ENCODE assay signal across 26 cellular contexts in genomic region chr11:19821412-19821875, GRCh38.
DNase-seq lines count a peak whose midpoint lies in the region; ATAC-seq, FAIRE-seq and TF ChIP-seq lines count a peak whose summit lies in the region.
"Had no signal": no experiment of that assay in that cellular context is flagged by ENCODE, and none has a peak within 500 bp of the region (broad histone marks: within the 10 kb centered on the region; RNA-seq: fewer than 3 reads in every experiment).

No MANE protein-coding gene starts in this region.

- FAIRE-seq in H1 (lab: Jason Lieb, UNC), result no peak
- FAIRE-seq: A204.1, GM12891, GM18507 had no signal

- no peak overlapping the region for H3K4me2 ChIP-seq in H1 (ENCODE audit: insufficient read depth in 1 of 2, low read depth in 2 of 2, low read length in 2 of 2)

- peak overlapping the region; percentile 73; the same call in 1 of the 2 replicates for H2BK12ac ChIP-seq in H1 (ENCODE audit: low read depth, low read length)

- H3K27me3 ChIP-seq in H1 (replicated peaks in 1 of 4; ENCODE audit: control insufficient read depth in 3 of 4, extremely low read depth in 1 of 4, insufficient read depth in 3 of 4, low read length in 3 of 4) (no peaks in the 10 kb centered on the region), right lobe of liver (no peaks in the 10 kb centered on the region), upper lobe of right lung (no peaks in the 10 kb centered on the region)
- H3K27me3 ChIP-seq: BLaER1 treated with 17β-estradiol and CSF1 and Interleukin-3, amounts not matched to agents 10 nM and 100 nM; SJCRH30 had no signal

- peak overlapping the region; percentile 66; the same call in 1 of the 2 replicates for H2BK15ac ChIP-seq in H1 (ENCODE audit: low read length)

- H3K9me3 Mint-ChIP-seq in activated naive CD8-positive, alpha-beta T cell treated with anti-CD3 and anti-CD28 coated beads, Interleukin-2, amount 50 U/mL, for 24 hours, result no peaks in the 10 kb centered on the region
- H3K9me3 Mint-ChIP-seq in activated naive CD8-positive, alpha-beta T cell treated with anti-CD3 and anti-CD28 coated beads for 36 hours, result no peaks in the 10 kb centered on the region
- H3K9me3 Mint-ChIP-seq: CD8-positive, alpha-beta memory T cell had no signal

- peaks cover 0 to 70% of the 10 kb centered on the region in 2 experiments; a peak in 3 of 4 replicates for H3K79me2 ChIP-seq in H1 (ENCODE audit: control insufficient read depth in 1 of 2, insufficient read depth in 2 of 2, low read length in 2 of 2)

- H3K4me3 ChIP-seq in H1 (ENCODE audit: extremely low read depth in 1 of 4, insufficient read depth in 2 of 4, low read depth in 3 of 4, low read length in 4 of 4) (no peak overlapping the region), right lobe of liver (no peak overlapping the region), upper lobe of right lung (no peak overlapping the region)
- H3K4me3 ChIP-seq: BLaER1 treated with 17β-estradiol and CSF1 and Interleukin-3, amounts not matched to agents 10 nM and 100 nM; GM23248; SJCRH30 had no signal

- H3K4me3 Mint-ChIP-seq in activated naive CD8-positive, alpha-beta T cell treated with anti-CD3 and anti-CD28 coated beads, Interleukin-2, amount 50 U/mL, for 24 hours, result no peak overlapping the region
- no peak overlapping the region for H3K4me3 Mint-ChIP-seq in activated naive CD8-positive, alpha-beta T cell treated with anti-CD3 and anti-CD28 coated beads for 36 hours
- H3K4me3 Mint-ChIP-seq: CD8-positive, alpha-beta memory T cell had no signal

- H4K8ac ChIP-seq in H1 (ENCODE audit: extremely low read depth, insufficient read depth, low read length), result no peak overlapping the region

- H2BK20ac ChIP-seq in H1 (ENCODE audit: low read length), result peak overlapping the region; percentile 29; the same call in 1 of the 2 replicates

- no peak for TF ChIP-seq POLR2A in H1 (IDR thresholded peaks at IDR 0.05; ENCODE audit: control extremely low read depth in 1 of 2, low read depth in 2 of 2, low read length in 2 of 2)
- TF ChIP-seq POLR2A in right lobe of liver (IDR thresholded peaks at IDR 0.05), result no peak

- no peak overlapping the region for H3K23ac ChIP-seq in H1 (ENCODE audit: insufficient read length)

- no peak for TF ChIP-seq EP300 in H1 (IDR thresholded peaks at IDR 0.05; ENCODE audit: borderline replicate concordance in 1 of 2, low read depth in 2 of 2, low read length in 2 of 2)

- no peak overlapping the region; a peak in 1 of 7 replicates for H3K9ac ChIP-seq in H1 (replicated peaks in 1 of 4; ENCODE audit: extremely low read depth in 1 of 4, low read depth in 3 of 4, low read length in 3 of 4)
- H3K9ac ChIP-seq: BLaER1 treated with 17β-estradiol and CSF1 and Interleukin-3, amounts not matched to agents 10 nM and 100 nM; GM23248 had no signal

- H3K27ac ChIP-seq in H1 (ENCODE audit: low read depth, low read length) (peak overlapping the region; percentile 57), right lobe of liver (peak overlapping the region in 2 of 3 donors; percentile 43 to 66), upper lobe of right lung (no peak overlapping the region)
- H3K27ac ChIP-seq: BLaER1 treated with 17β-estradiol and CSF1 and Interleukin-3, amounts not matched to agents 10 nM and 100 nM; GM23248; RWPE1; SJCRH30 had no signal

- peaks cover 0 to 4% (median 2%) of the 10 kb centered on the region in 4 experiments; a peak in 1 of 8 replicates for H3K36me3 ChIP-seq in H1 (ENCODE audit: control insufficient read depth in 2 of 4, insufficient read depth in 4 of 4, low read length in 3 of 4)
- no peaks in the 10 kb centered on the region for H3K36me3 ChIP-seq in right lobe of liver
- H3K36me3 ChIP-seq in upper lobe of right lung, result no peaks in the 10 kb centered on the region
- H3K36me3 ChIP-seq: BLaER1 treated with 17β-estradiol and CSF1 and Interleukin-3, amounts not matched to agents 10 nM and 100 nM had no signal

- ATAC-seq in activated naive CD8-positive, alpha-beta T cell treated with anti-CD3 and anti-CD28 coated beads, Interleukin-2, amount 50 U/mL, for 24 hours, result peak; percentile 28
- ATAC-seq in right lobe of liver (peak; percentile 91 to 95 (median 92)), upper lobe of right lung (peak; percentile 52), HG02884 (IDR thresholded peaks at IDR 0.05; ENCODE audit: unreplicated experiment) (no peak)
- ATAC-seq in activated CD4-positive, CD25-positive, alpha-beta regulatory T cell treated with anti-CD3 and anti-CD28 coated beads, Interleukin-2, amount 50 U/mL, for 24 hours, result no peak
- ATAC-seq: PC-3 had no signal

- H3K27me3 Mint-ChIP-seq in activated naive CD8-positive, alpha-beta T cell treated with anti-CD3 and anti-CD28 coated beads, Interleukin-2, amount 50 U/mL, for 24 hours, result peaks cover 10% of the 10 kb centered on the region
- H3K27me3 Mint-ChIP-seq in activated naive CD8-positive, alpha-beta T cell treated with anti-CD3 and anti-CD28 coated beads for 36 hours, result peaks cover 11% of the 10 kb centered on the region

- H4K91ac ChIP-seq in H1 (replicated peaks; ENCODE audit: insufficient read length, low read length), result peak overlapping the region; percentile 22

- 91% methylated on average over 1 of the region's 1 CpG; no CpG with 5 or more reads in 1 of the 2 experiments for WGBS in H1 (ENCODE audit: extremely low coverage in 1 of 2, insufficient coverage in 1 of 2, insufficient read length in 1 of 2, insufficient replicate concordance in 2 of 2, low coverage in 1 of 2, low lambda C conversion rate in 2 of 2, missing lambda C conversion rate in 1 of 2), 2 experiments
- 13% methylated on average over 1 of the region's 1 CpG for WGBS in right lobe of liver (ENCODE audit: insufficient coverage, low coverage, low lambda C conversion rate, missing lambda C conversion rate)

- no peak overlapping the region for H4K5ac ChIP-seq in H1 (ENCODE audit: insufficient read length, low read depth, low read length)

- TF ChIP-seq RAD21 in H1 (IDR thresholded peaks at IDR 0.05 in 1 of 2, conservative IDR thresholded peaks at IDR 0.05 in 1 of 2; ENCODE audit: low read depth in 2 of 2, low read length in 2 of 2), result no peak

- POLR2A ChIA-PET in H1 (lab: Charles Lee; ENCODE audit: partially characterized antibody), result no interaction called here

- H3K36me3 Mint-ChIP-seq in activated naive CD8-positive, alpha-beta T cell treated with anti-CD3 and anti-CD28 coated beads, Interleukin-2, amount 50 U/mL, for 24 hours (ENCODE audit: low read depth), result no peaks in the 10 kb centered on the region
- H3K36me3 Mint-ChIP-seq in activated naive CD8-positive, alpha-beta T cell treated with anti-CD3 and anti-CD28 coated beads for 36 hours, result no peaks in the 10 kb centered on the region
- H3K36me3 Mint-ChIP-seq: CD8-positive, alpha-beta memory T cell had no signal

- peak overlapping the region; percentile 71; the same call in 1 of the 2 replicates for H2AK5ac ChIP-seq in H1 (ENCODE audit: low read depth, low read length)

- no peaks in the 10 kb centered on the region for H3K79me1 ChIP-seq in H1 (ENCODE audit: low read depth, low read length)

- no peaks in the 10 kb centered on the region for H3K4me1 Mint-ChIP-seq in activated naive CD8-positive, alpha-beta T cell treated with anti-CD3 and anti-CD28 coated beads, Interleukin-2, amount 50 U/mL, for 24 hours
- no peaks in the 10 kb centered on the region for H3K4me1 Mint-ChIP-seq in activated naive CD8-positive, alpha-beta T cell treated with anti-CD3 and anti-CD28 coated beads for 36 hours
- H3K4me1 Mint-ChIP-seq: CD8-positive, alpha-beta memory T cell had no signal

- no peaks in the 10 kb centered on the region for H4K20me1 ChIP-seq in H1 (replicated peaks in 1 of 2; ENCODE audit: control insufficient read depth in 1 of 2, insufficient read depth in 2 of 2, low read length in 2 of 2)
- H4K20me1 ChIP-seq: BLaER1 treated with 17β-estradiol and CSF1 and Interleukin-3, amounts not matched to agents 10 nM and 100 nM had no signal

- no peak for TF ChIP-seq CTCF in H1 (IDR thresholded peaks at IDR 0.05; ENCODE audit: control extremely low read depth in 1 of 3, insufficient read depth in 1 of 3, low read depth in 1 of 3, low read length in 3 of 3)
- TF ChIP-seq CTCF in right lobe of liver (IDR thresholded peaks at IDR 0.05), result no peak
- TF ChIP-seq CTCF in upper lobe of right lung (IDR thresholded peaks at IDR 0.05), result no peak

- H2BK120ac ChIP-seq in H1 (replicated peaks; ENCODE audit: low read depth, low read length), result no peak overlapping the region

- no peak overlapping the region for H3K4ac ChIP-seq in H1 (replicated peaks; ENCODE audit: insufficient read length, low read depth, low read length)

- intact Hi-C loops in right lobe of liver (cut with DNase I) (no loop called here), upper lobe of right lung (cut with DNase I) (no loop called here)

- CTCF ChIA-PET in H1 (lab: Charles Lee; ENCODE audit: partially characterized antibody), result interaction anchor here (2.1 kb wide), 1 partner anchor 82 kb away, joined by 8 read pairs; no protein-coding TSS in a partner anchor

- peak overlapping the region; percentile 9; the same call in 1 of the 2 replicates for H3K18ac ChIP-seq in H1 (ENCODE audit: extremely low read depth, low read length)

- H3K23me2 ChIP-seq in H1 (ENCODE audit: low read depth, low read length), result peaks cover 7% of the 10 kb centered on the region; the same call in 1 of the 2 replicates

- H3K14ac ChIP-seq in H1 (ENCODE audit: insufficient read length), result no peak overlapping the region

- H3K56ac ChIP-seq in H1 (replicated peaks; ENCODE audit: insufficient read length, low read depth, low read length), result no peak overlapping the region

- H3K4me1 ChIP-seq in H1 (replicated peaks in 1 of 4; ENCODE audit: control insufficient read depth in 3 of 4, insufficient read depth in 4 of 4, low read length in 3 of 4) (peaks cover 15 to 38% (median 28%) of the 10 kb centered on the region in 4 experiments), right lobe of liver (peaks cover 0 to 11% (median 6%) of the 10 kb centered on the region in 4 donors), upper lobe of right lung (peaks cover 20% of the 10 kb centered on the region)
- H3K4me1 ChIP-seq: SJCRH30 had no signal

- H3K9me3 ChIP-seq in H1 (ENCODE audit: insufficient read depth in 2 of 2, low read depth in 1 of 2, low read length in 1 of 2), result no peaks in the 10 kb centered on the region
- H3K9me3 ChIP-seq in right lobe of liver, result no peaks in the 10 kb centered on the region
- no peaks in the 10 kb centered on the region for H3K9me3 ChIP-seq in upper lobe of right lung
- H3K9me3 ChIP-seq: BLaER1 treated with 17β-estradiol and CSF1 and Interleukin-3, amounts not matched to agents 10 nM and 100 nM; SJCRH30 had no signal

- no peak for DNase-seq in activated naive CD8-positive, alpha-beta T cell treated with anti-CD3 and anti-CD28 coated beads, Interleukin-2, amount 50 U/mL, for 24 hours
- no peak for DNase-seq in activated naive CD8-positive, alpha-beta T cell treated with anti-CD3 and anti-CD28 coated beads for 36 hours
- no peak for DNase-seq in H1 (ENCODE audit: low read depth in 1 of 2, low spot score in 2 of 2)
- DNase-seq in right lobe of liver, result peak in 2 of 3 donors; percentile 55 to 76
- peak; percentile 66 for DNase-seq in upper lobe of right lung
- DNase-seq in A172 (ENCODE audit: low spot score), result no peak
- DNase-seq: CD8-positive, alpha-beta memory T cell; DMS 273 treated with DMSO at 0.1 percent for 48 hours; GDM1; GM23248; Kasumi-1; MM.1S; NCI-H1105; NCI-H1694; NCI-H2107; NCI-H446 treated with DMSO at 0.1 percent for 48 hours; NCI-H774; PC-3; SJCRH30 had no signal

- H2BK5ac ChIP-seq in H1 (ENCODE audit: low read depth, low read length), result peak overlapping the region; percentile 69

- no peak overlapping the region for H3K27ac Mint-ChIP-seq in activated naive CD8-positive, alpha-beta T cell treated with anti-CD3 and anti-CD28 coated beads, Interleukin-2, amount 50 U/mL, for 24 hours
- no peak overlapping the region for H3K27ac Mint-ChIP-seq in activated naive CD8-positive, alpha-beta T cell treated with anti-CD3 and anti-CD28 coated beads for 36 hours
- H3K27ac Mint-ChIP-seq: CD8-positive, alpha-beta memory T cell had no signal

- no peak overlapping the region for H2AFZ ChIP-seq in H1 (ENCODE audit: low read length)
- H2AFZ ChIP-seq: GM23248 had no signal

Comparison
In these comparisons a context has a peak if more than half of its experiments do, and no peak if none do; other contexts are left out.
1. ATAC-seq: peak in activated naive CD8-positive, alpha-beta T cell treated with anti-CD3 and anti-CD28 coated beads, Interleukin-2, amount 50 U/mL, for 24 hours (single experiment), right lobe of liver (4 of 4) and upper lobe of right lung (single experiment); none in activated CD4-positive, CD25-positive, alpha-beta regulatory T cell treated with anti-CD3 and anti-CD28 coated beads, Interleukin-2, amount 50 U/mL, for 24 hours (0 of 2) and HG02884 (single experiment).
2. DNase-seq: peak in right lobe of liver (2 of 3) and upper lobe of right lung (single experiment); none in activated naive CD8-positive, alpha-beta T cell treated with anti-CD3 and anti-CD28 coated beads, Interleukin-2, amount 50 U/mL, for 24 hours (single experiment), activated naive CD8-positive, alpha-beta T cell treated with anti-CD3 and anti-CD28 coated beads for 36 hours (single experiment), H1 (0 of 2) and A172 (single experiment).